8 cellular contexts compared by ENCODE assay signal in the genomic region with DNA sequence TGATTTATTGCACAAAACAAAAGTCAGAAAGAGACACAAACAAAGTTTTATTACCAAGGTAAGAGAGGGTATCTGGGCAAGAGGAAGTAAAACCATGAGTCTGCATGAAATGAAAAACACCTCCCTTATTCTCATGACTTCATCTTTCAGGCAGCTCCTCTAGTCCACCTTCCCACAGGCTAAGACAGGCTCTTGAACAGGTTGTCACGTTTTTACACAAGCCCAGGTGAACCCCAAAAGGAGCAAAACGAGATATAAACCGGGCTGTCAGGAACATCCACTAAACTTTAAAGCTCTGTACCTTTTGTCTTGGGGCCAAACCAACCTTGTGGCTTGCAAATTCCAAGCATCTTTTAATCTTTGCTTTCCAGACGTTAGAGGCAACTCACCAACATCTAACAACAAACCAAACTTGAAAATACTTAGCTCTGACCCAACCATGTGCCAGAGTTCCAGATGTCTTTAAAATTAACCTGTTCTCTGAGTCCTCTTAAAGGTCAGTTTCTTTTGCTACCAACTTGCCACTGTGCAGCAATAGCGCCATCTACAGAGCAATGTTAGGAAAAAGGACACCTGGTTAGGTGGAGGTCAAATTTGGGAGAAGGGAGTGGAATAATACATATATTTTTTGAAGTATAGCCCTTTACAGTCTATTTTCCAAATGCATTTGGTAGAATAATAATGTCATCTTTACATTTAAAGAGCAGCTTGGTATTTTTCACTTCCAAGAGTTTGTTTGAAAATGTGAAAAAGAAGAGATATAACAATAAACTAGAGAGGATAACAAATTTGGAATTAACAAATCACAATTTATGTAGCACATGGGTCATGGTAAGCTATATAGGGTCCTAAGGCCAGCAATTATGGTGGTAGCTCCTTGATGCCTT.
DNase-seq lines count a peak whose midpoint lies in the region; ATAC-seq and TF ChIP-seq lines count a peak whose summit lies in the region.

No MANE protein-coding gene starts in this region.

- TF ChIP-seq EP300 in Ishikawa (IDR thresholded peaks at IDR 0.05; ENCODE audit: borderline replicate concordance) = no peak

- no peak overlapping the region for H3K27ac ChIP-seq in GM23248

- H3K36me3 ChIP-seq in GM23248 (ENCODE audit: low read depth) = no peaks in the 10 kb centered on the region

- no peak overlapping the region for H2AFZ ChIP-seq in GM23248

- no peaks in the 10 kb centered on the region for H3K79me2 ChIP-seq in GM23248 (ENCODE audit: insufficient read depth)

- DNase-seq in activated T-cell treated with anti-CD3 and anti-CD28 coated beads for 24 hours (ENCODE audit: low read depth) (peak; percentile 28), GM23248 (peak; percentile 69), T-helper 17 cell (peak in 1 of 3 donors; percentile 15), non-pigmented ciliary epithelial cell (ENCODE audit: low read depth) (peak; percentile 20), NCI-H774 (lab: John Stamatoyannopoulos, UW) (no peak)
- DNase-seq in activated T-cell treated with anti-CD3 and anti-CD28 coated beads, Interleukin-2, amount 50 U/mL, for 1 hour = no peak
- peak; percentile 14 for DNase-seq in effector CD4-positive, alpha-beta T cell

- H3K4me1 ChIP-seq in GM23248 (ENCODE audit: insufficient read depth) = peaks cover 7% of the 10 kb centered on the region; the same call in 1 of the 2 replicates

- no peak overlapping the region for H3K4me2 ChIP-seq in GM23248 (ENCODE audit: unreplicated experiment)

- H3K27ac Mint-ChIP-seq in T-helper 17 cell = no peak overlapping the region

- 10 to 11% methylated on average over 5 of the region's 5 CpGs for WGBS in GM23248 (ENCODE audit: low coverage in 1 of 2, low lambda C conversion rate in 2 of 2, missing lambda C conversion rate in 2 of 2), 2 experiments

- no peaks in the 10 kb centered on the region for H3K36me3 Mint-ChIP-seq in T-helper 17 cell (ENCODE audit: low read depth)

- H3F3A ChIP-seq in GM23248 (ENCODE audit: insufficient read depth) = no peaks in the 10 kb centered on the region

- H3K4me3 Mint-ChIP-seq in T-helper 17 cell = no peak overlapping the region

- no peak overlapping the region for H3K4me3 ChIP-seq in GM23248

- no peaks in the 10 kb centered on the region for H3K27me3 Mint-ChIP-seq in T-helper 17 cell

- no peaks in the 10 kb centered on the region for H3K9me3 ChIP-seq in GM23248 (ENCODE audit: low read depth)
- H3K9me3 ChIP-seq in T-helper 17 cell (ENCODE audit: control insufficient read depth, low read length, poor library complexity, severe bottlenecking) = no peaks in the 10 kb centered on the region

- H3K4me1 Mint-ChIP-seq in T-helper 17 cell = peaks cover 7% of the 10 kb centered on the region

- H3K27me3 ChIP-seq in GM23248 (replicated peaks; ENCODE audit: insufficient read depth) = no peaks in the 10 kb centered on the region

- peak; percentile 60 for ATAC-seq in T-helper 17 cell

- H4K20me1 ChIP-seq in GM23248 (ENCODE audit: insufficient read depth) = no peaks in the 10 kb centered on the region

- in situ Hi-C loops in GM23248 (cut with MboI) = no loop called here

- TF ChIP-seq RAD21 in Ishikawa (IDR thresholded peaks at IDR 0.05; ENCODE audit: low read depth) = peak; percentile 87

- no peaks in the 10 kb centered on the region for H3K9me2 ChIP-seq in GM23248 (ENCODE audit: insufficient read depth)

- no peak overlapping the region for H3K9ac ChIP-seq in GM23248

TF ChIP-seq in Ishikawa, 13 proteins besides CTCF, POLR2A, EP300 and RAD21:
- TF ChIP-seq TEAD4 (IDR thresholded peaks at IDR 0.05) (no peak), TAF1 (IDR thresholded peaks at IDR 0.05; ENCODE audit: low read depth) (no peak), NFIC (IDR thresholded peaks at IDR 0.05) (no peak), TCF12 (IDR thresholded peaks at IDR 0.05; ENCODE audit: low read depth) (no peak), ZBTB7A (IDR thresholded peaks at IDR 0.05; ENCODE audit: low read depth) (no peak), YY1 (IDR thresholded peaks at IDR 0.05; ENCODE audit: low read depth) (no peak), CEBPB (IDR thresholded peaks at IDR 0.05) (no peak), CREB1 (IDR thresholded peaks at IDR 0.05; ENCODE audit: low read depth) (no peak)
- TF ChIP-seq, protein P1, sequence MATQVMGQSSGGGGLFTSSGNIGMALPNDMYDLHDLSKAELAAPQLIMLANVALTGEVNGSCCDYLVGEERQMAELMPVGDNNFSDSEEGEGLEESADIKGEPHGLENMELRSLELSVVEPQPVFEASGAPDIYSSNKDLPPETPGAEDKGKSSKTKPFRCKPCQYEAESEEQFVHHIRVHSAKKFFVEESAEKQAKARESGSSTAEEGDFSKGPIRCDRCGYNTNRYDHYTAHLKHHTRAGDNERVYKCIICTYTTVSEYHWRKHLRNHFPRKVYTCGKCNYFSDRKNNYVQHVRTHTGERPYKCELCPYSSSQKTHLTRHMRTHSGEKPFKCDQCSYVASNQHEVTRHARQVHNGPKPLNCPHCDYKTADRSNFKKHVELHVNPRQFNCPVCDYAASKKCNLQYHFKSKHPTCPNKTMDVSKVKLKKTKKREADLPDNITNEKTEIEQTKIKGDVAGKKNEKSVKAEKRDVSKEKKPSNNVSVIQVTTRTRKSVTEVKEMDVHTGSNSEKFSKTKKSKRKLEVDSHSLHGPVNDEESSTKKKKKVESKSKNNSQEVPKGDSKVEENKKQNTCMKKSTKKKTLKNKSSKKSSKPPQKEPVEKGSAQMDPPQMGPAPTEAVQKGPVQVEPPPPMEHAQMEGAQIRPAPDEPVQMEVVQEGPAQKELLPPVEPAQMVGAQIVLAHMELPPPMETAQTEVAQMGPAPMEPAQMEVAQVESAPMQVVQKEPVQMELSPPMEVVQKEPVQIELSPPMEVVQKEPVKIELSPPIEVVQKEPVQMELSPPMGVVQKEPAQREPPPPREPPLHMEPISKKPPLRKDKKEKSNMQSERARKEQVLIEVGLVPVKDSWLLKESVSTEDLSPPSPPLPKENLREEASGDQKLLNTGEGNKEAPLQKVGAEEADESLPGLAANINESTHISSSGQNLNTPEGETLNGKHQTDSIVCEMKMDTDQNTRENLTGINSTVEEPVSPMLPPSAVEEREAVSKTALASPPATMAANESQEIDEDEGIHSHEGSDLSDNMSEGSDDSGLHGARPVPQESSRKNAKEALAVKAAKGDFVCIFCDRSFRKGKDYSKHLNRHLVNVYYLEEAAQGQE (IDR thresholded peaks at IDR 0.05; ENCODE audit: low read depth) = no peak
- TF ChIP-seq, protein P2, sequence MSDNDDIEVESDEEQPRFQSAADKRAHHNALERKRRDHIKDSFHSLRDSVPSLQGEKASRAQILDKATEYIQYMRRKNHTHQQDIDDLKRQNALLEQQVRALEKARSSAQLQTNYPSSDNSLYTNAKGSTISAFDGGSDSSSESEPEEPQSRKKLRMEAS (IDR thresholded peaks at IDR 0.05) = no peak
- TF ChIP-seq, protein P3, sequence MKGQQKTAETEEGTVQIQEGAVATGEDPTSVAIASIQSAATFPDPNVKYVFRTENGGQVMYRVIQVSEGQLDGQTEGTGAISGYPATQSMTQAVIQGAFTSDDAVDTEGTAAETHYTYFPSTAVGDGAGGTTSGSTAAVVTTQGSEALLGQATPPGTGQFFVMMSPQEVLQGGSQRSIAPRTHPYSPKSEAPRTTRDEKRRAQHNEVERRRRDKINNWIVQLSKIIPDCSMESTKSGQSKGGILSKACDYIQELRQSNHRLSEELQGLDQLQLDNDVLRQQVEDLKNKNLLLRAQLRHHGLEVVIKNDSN (IDR thresholded peaks at IDR 0.05) = no peak

Comparison
In these comparisons a context has a peak if more than half of its experiments do, and no peak if none do; other contexts are left out.
1. DNase-seq: peak in activated T-cell treated with anti-CD3 and anti-CD28 coated beads for 24 hours (single experiment), GM23248 (single experiment), effector CD4-positive, alpha-beta T cell (single experiment) and non-pigmented ciliary epithelial cell (single experiment); none in activated T-cell treated with anti-CD3 and anti-CD28 coated beads, Interleukin-2, amount 50 U/mL, for 1 hour (single experiment) and NCI-H774 (single experiment).